Comparison of ENCODE assay signal across 1 cellular context in the genomic region with DNA sequence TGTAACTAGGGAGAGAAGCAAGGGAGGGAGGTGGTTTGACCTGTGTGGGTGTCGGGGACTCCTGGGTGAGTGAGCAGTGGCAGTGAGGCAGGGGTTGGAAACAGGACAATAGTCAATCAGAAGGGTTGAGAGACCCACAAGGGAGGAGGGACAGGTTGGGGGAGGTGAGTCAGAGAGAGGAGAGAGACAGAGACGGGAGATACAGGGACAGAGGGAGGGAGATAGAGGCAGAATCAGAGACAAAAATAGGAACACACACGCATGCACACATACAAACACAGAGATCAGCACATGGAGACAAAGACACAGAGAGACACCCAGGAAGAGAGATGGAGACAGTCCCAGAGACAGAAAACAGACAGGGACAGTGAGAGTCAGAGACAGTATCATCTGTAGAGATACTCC.
TF ChIP-seq lines count a peak whose summit lies in the region.

No MANE protein-coding gene starts in this region.

TF ChIP-seq in GM23338, 12 proteins besides CTCF, POLR2A, EP300 and RAD21 (continued from another document):
- TF ChIP-seq ZNF462 (CRISPR knock-in tag; IDR thresholded peaks at IDR 0.05) (no peak), ZNF331 (CRISPR knock-in tag; IDR thresholded peaks at IDR 0.05; ENCODE audit: low read depth) (no peak), STAT1 (IDR thresholded peaks at IDR 0.05; ENCODE audit: unreplicated experiment) (no peak), REST (IDR thresholded peaks at IDR 0.05; ENCODE audit: unreplicated experiment) (no peak), POLR2AphosphoS5 (IDR thresholded peaks at IDR 0.05; ENCODE audit: low read depth) (no peak)
